19 cellular contexts compared by ENCODE assay signal in genomic region chr22:40585205-40585778, GRCh38. TPM values are rescaled to one million over a fixed set of nuclear protein-coding genes. Genes with fewer than 3 reads are reported as not detected.
A peak's percentile ranks its signal among the peaks of the same experiment; 100 is the strongest.
DNase-seq lines count a peak whose midpoint lies in the region; ATAC-seq and TF ChIP-seq lines count a peak whose summit lies in the region.
"Had no signal": no experiment of that assay in that cellular context is flagged by ENCODE, and none has a peak within 500 bp of the region (broad histone marks: within the 10 kb centered on the region; RNA-seq: fewer than 3 reads in every experiment).

No MANE protein-coding gene starts in this region.

- H3K4me3 ChIP-seq in HEK293 (ENCODE audit: low read depth, low read length) = no peak overlapping the region

- no peak for TF ChIP-seq CTCF in HEK293 (tag by site-specific recombination; IDR thresholded peaks at IDR 0.05)
- no peak for TF ChIP-seq CTCF in chondrocyte (IDR thresholded peaks at IDR 0.05)

- H3K4me1 Mint-ChIP-seq in chondrocyte (ENCODE audit: low read depth) = peaks cover 57% of the 10 kb centered on the region
- peaks cover 27% of the 10 kb centered on the region for H3K4me1 Mint-ChIP-seq in activated naive CD8-positive, alpha-beta T cell treated with anti-CD3 and anti-CD28 coated beads for 36 hours

- peak overlapping the region; percentile 77 for H3K27ac Mint-ChIP-seq in chondrocyte (ENCODE audit: unreplicated experiment)
- no peak overlapping the region for H3K27ac Mint-ChIP-seq in activated naive CD8-positive, alpha-beta T cell treated with anti-CD3 and anti-CD28 coated beads for 36 hours
- H3K27ac Mint-ChIP-seq: B cell; CD4-positive, alpha-beta T cell had no signal

- no peak for ATAC-seq in GM21381 (IDR thresholded peaks at IDR 0.05; ENCODE audit: unreplicated experiment)

- DNase-seq in NCI-H510A treated with DMSO at 0.1 percent for 48 hours (lab: John Stamatoyannopoulos, UW) (peak; percentile 30), NCI-H510A (lab: John Stamatoyannopoulos, UW) (no peak), NCI-H526 treated with DMSO at 0.1 percent for 48 hours (lab: John Stamatoyannopoulos, UW) (peak; percentile 14), chondrocyte (ENCODE audit: low spot score) (no peak), NCI-H2081 (lab: John Stamatoyannopoulos, UW) (no peak)
- DNase-seq in activated naive CD8-positive, alpha-beta T cell treated with anti-CD3 and anti-CD28 coated beads for 36 hours = no peak
- DNase-seq: 8988T; CD4-positive, alpha-beta T cell; NCI-H1048; NCI-H1694; NCI-H2107; NCI-H345; NK-92 treated with Interleukin-12 subunit alpha and Interleukin-12 subunit beta, amount 100 ng/mL, for 24 hours; SHP77; SK-N-SH had no signal

- H3K27ac ChIP-seq in HEK293 (ENCODE audit: extremely low read depth, low read depth, low read length) = 0 out of 2 replicates have a peak overlapping the region, but pooled peaks have one; percentile 42
- H3K27ac ChIP-seq: HL-60 had no signal

- no peak overlapping the region for H3K4me3 Mint-ChIP-seq in chondrocyte (ENCODE audit: unreplicated experiment)
- no peak overlapping the region for H3K4me3 Mint-ChIP-seq in activated naive CD8-positive, alpha-beta T cell treated with anti-CD3 and anti-CD28 coated beads for 36 hours
- H3K4me3 Mint-ChIP-seq: B cell; CD4-positive, alpha-beta T cell had no signal

- peaks cover 4% of the 10 kb centered on the region for H3K36me3 Mint-ChIP-seq in chondrocyte (ENCODE audit: low read depth)
- peaks cover 17% of the 10 kb centered on the region for H3K36me3 Mint-ChIP-seq in activated naive CD8-positive, alpha-beta T cell treated with anti-CD3 and anti-CD28 coated beads for 36 hours

- POLR2A ChIA-PET in HEK293 (lab: Yijun Ruan, JAX) = interaction anchor here (0.6 to 0.8 kb wide), 2 partner anchors 39 to 225 kb away, joined by 3 to 7 read pairs; no protein-coding TSS in a partner anchor

- H3K9me3 Mint-ChIP-seq in chondrocyte (ENCODE audit: low read depth) = peaks cover 2% of the 10 kb centered on the region
- no peaks in the 10 kb centered on the region for H3K9me3 Mint-ChIP-seq in activated naive CD8-positive, alpha-beta T cell treated with anti-CD3 and anti-CD28 coated beads for 36 hours
- H3K9me3 Mint-ChIP-seq: CD4-positive, alpha-beta T cell had no signal

- peaks cover 0 to 5% of the 10 kb centered on the region in 2 experiments; a peak in 1 of 3 replicates for H3K36me3 ChIP-seq in HEK293 (ENCODE audit: control insufficient read depth in 2 of 2, insufficient read depth in 1 of 2, low read length in 2 of 2)

- peaks cover 8% of the 10 kb centered on the region for H3K4me1 ChIP-seq in HEK293 (ENCODE audit: control insufficient read depth, insufficient read depth, low read length)

- H3K9me3 ChIP-seq in HEK293 (ENCODE audit: control insufficient read depth, insufficient read depth, low read depth, low read length) = no peaks in the 10 kb centered on the region
- H3K9me3 ChIP-seq: SK-N-SH had no signal

- CTCF ChIA-PET in HEK293 (lab: Yijun Ruan, JAX) = interaction anchor here (1.9 kb wide), 1 partner anchor 149 kb away, joined by 4 read pairs; no protein-coding TSS in a partner anchor

- H3K27me3 Mint-ChIP-seq in chondrocyte (ENCODE audit: low read depth) = no peaks in the 10 kb centered on the region
- H3K27me3 Mint-ChIP-seq in activated naive CD8-positive, alpha-beta T cell treated with anti-CD3 and anti-CD28 coated beads for 36 hours = no peaks in the 10 kb centered on the region
- H3K27me3 Mint-ChIP-seq: B cell; CD4-positive, alpha-beta T cell had no signal

TF ChIP-seq in HEK293, 187 proteins besides CTCF, POLR2A, EP300 and RAD21 (continues in another document):
- TF ChIP-seq ZNF366 (tag by site-specific recombination; conservative IDR thresholded peaks at IDR 0.05) (no peak), ZNF660 (tag by site-specific recombination; IDR thresholded peaks at IDR 0.05) (no peak), ZFP41 (tag by site-specific recombination; IDR thresholded peaks at IDR 0.05; ENCODE audit: borderline replicate concordance) (no peak), ZNF600 (tag by site-specific recombination; IDR thresholded peaks at IDR 0.05) (peak; percentile 26; the same call in 1 of the 2 replicates), ZNF544 (tag by site-specific recombination; IDR thresholded peaks at IDR 0.05) (no peak), SCRT1 (tag by site-specific recombination; IDR thresholded peaks at IDR 0.05; ENCODE audit: borderline replicate concordance) (no peak), ZNF248 (tag by site-specific recombination; IDR thresholded peaks at IDR 0.05) (no peak), ZNF514 (tag by site-specific recombination; IDR thresholded peaks at IDR 0.05) (no peak), OSR2 (tag by site-specific recombination; IDR thresholded peaks at IDR 0.05) (peak; percentile 87), ZNF23 (tag by site-specific recombination; IDR thresholded peaks at IDR 0.05; ENCODE audit: borderline replicate concordance) (no peak), KLF7 (tag by site-specific recombination; IDR thresholded peaks at IDR 0.05; ENCODE audit: borderline replicate concordance) (no peak), ZNF18 (tag by site-specific recombination; IDR thresholded peaks at IDR 0.05) (peak; percentile 41; the same call in 1 of the 2 replicates), PRDM4 (tag by site-specific recombination; IDR thresholded peaks at IDR 0.05) (peak; percentile 47; the same call in 1 of the 2 replicates), KLF8 (tag by site-specific recombination; IDR thresholded peaks at IDR 0.05) (no peak), ZNF654 (tag by site-specific recombination; IDR thresholded peaks at IDR 0.05; ENCODE audit: low read depth) (no peak), ZNF391 (tag by site-specific recombination; IDR thresholded peaks at IDR 0.05; ENCODE audit: borderline replicate concordance, low read depth) (no peak), ZNF571 (tag by site-specific recombination; IDR thresholded peaks at IDR 0.05) (no peak), ZNF701 (tag by site-specific recombination; IDR thresholded peaks at IDR 0.05) (no peak), SP7 (tag by site-specific recombination; IDR thresholded peaks at IDR 0.05) (peak; percentile 51), ZNF169 (tag by site-specific recombination; IDR thresholded peaks at IDR 0.05) (no peak), MZF1 (tag by site-specific recombination; IDR thresholded peaks at IDR 0.05; ENCODE audit: borderline replicate concordance) (peak; percentile 72; the same call in 1 of the 2 replicates), PRDM1 (tag by site-specific recombination; IDR thresholded peaks at IDR 0.05) (peak; percentile 50; the same call in 1 of the 2 replicates), ZNF423 (tag by site-specific recombination; IDR thresholded peaks at IDR 0.05) (no peak), ZNF610 (tag by site-specific recombination; IDR thresholded peaks at IDR 0.05; ENCODE audit: borderline replicate concordance) (0 out of 2 replicates have a peak, but pooled peaks have one; percentile 15), FEZF1 (tag by site-specific recombination; IDR thresholded peaks at IDR 0.05) (peak; percentile 54), HOXA7 (CRISPR knock-in tag; IDR thresholded peaks at IDR 0.05; ENCODE audit: borderline replicate concordance) (no peak)
- TF ChIP-seq, protein P1, sequence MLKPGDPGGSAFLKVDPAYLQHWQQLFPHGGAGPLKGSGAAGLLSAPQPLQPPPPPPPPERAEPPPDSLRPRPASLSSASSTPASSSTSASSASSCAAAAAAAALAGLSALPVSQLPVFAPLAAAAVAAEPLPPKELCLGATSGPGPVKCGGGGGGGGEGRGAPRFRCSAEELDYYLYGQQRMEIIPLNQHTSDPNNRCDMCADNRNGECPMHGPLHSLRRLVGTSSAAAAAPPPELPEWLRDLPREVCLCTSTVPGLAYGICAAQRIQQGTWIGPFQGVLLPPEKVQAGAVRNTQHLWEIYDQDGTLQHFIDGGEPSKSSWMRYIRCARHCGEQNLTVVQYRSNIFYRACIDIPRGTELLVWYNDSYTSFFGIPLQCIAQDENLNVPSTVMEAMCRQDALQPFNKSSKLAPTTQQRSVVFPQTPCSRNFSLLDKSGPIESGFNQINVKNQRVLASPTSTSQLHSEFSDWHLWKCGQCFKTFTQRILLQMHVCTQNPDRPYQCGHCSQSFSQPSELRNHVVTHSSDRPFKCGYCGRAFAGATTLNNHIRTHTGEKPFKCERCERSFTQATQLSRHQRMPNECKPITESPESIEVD (tag by site-specific recombination; IDR thresholded peaks at IDR 0.05) = peak; percentile 88

RNA-seq across cellular contexts. Expression of gene MRTFA, which starts 51.2 kb away (rescaled TPM):
- 58.2 to 69.8 TPM (median 65.3 TPM) in 3 replicates for total RNA-seq in chondrocyte
- total RNA-seq in activated naive CD8-positive, alpha-beta T cell treated with anti-CD3 and anti-CD28 coated beads for 36 hours = 10 to 100 TPM; 35.3 to 37.6 TPM

Comparison
In these comparisons a context has a peak if more than half of its experiments do, and no peak if none do; other contexts are left out.
1. DNase-seq: peak in NCI-H510A treated with DMSO at 0.1 percent for 48 hours (single experiment) and NCI-H526 treated with DMSO at 0.1 percent for 48 hours (single experiment); none in NCI-H510A (single experiment), chondrocyte (single experiment), NCI-H2081 (0 of 2) and activated naive CD8-positive, alpha-beta T cell treated with anti-CD3 and anti-CD28 coated beads for 36 hours (single experiment).